Comparison of ENCODE assay signal across 15 cellular contexts in the genomic region with DNA sequence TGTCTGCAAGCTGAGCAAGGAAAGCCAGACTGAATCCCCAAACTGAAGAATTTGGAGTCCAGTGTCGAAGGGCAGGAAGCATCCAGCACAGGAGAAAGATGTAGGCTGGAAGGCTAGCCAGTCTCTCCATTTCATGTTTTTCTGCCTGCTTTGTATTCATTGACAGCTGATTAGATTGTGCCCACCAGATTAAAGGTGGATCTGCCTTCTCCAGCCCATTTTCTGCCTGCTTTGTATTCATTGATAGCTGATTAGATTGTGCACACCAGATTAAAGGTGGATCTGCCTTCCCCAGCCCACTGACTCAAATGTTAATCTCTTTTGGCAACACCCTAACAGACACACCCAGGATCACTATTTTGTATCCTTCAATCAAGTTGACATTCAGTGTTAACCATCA.
"Had no signal": no experiment of that assay in that cellular context is flagged by ENCODE, and none has a peak within 500 bp of the region (broad histone marks: within the 10 kb centered on the region; RNA-seq: fewer than 3 reads in every experiment).

No MANE protein-coding gene starts in this region.

- H3K27ac ChIP-seq: esophagus muscularis mucosa, heart right ventricle, tibial nerve, uterus had no signal

- H3K4me1 ChIP-seq: esophagus muscularis mucosa, heart right ventricle, tibial nerve, uterus had no signal

- H3K27me3 ChIP-seq: esophagus muscularis mucosa, heart right ventricle, tibial nerve, uterus had no signal

- ATAC-seq: activated CD4-positive, alpha-beta T cell treated with anti-CD3 and anti-CD28 coated beads for 36 hours; heart right ventricle; left ventricle myocardium superior; naive thymus-derived CD8-positive, alpha-beta T cell had no signal

- H3K9me3 ChIP-seq: esophagus muscularis mucosa, uterus had no signal

- H3K4me3 Mint-ChIP-seq: activated CD4-positive, alpha-beta T cell treated with anti-CD3 and anti-CD28 coated beads for 36 hours; naive thymus-derived CD8-positive, alpha-beta T cell had no signal

- H3K9me3 Mint-ChIP-seq: naive thymus-derived CD8-positive, alpha-beta T cell had no signal

- H3K27ac Mint-ChIP-seq: activated CD4-positive, alpha-beta T cell treated with anti-CD3 and anti-CD28 coated beads for 36 hours had no signal

- DNase-seq: activated CD4-positive, alpha-beta T cell treated with anti-CD3 and anti-CD28 coated beads for 36 hours; activated CD4-positive, alpha-beta T cell treated with anti-CD3 and anti-CD28 coated beads, Interleukin-2, amount 50 U/mL, for 48 hours; activated gamma-delta T cell treated with Interleukin-2 at 50 U/mL for 16 hours; cerebellar nuclear complex; cortex of kidney; heart right ventricle; kidney glomerular epithelial cell; left ventricle myocardium superior; mesenchymal stem cell; naive thymus-derived CD8-positive, alpha-beta T cell; retina; stimulated activated naive CD4-positive, alpha-beta T cell treated with Interleukin-2 at 50 U/mL for 16 hours; uterus had no signal

- H3K27me3 Mint-ChIP-seq: activated CD4-positive, alpha-beta T cell treated with anti-CD3 and anti-CD28 coated beads for 36 hours; naive thymus-derived CD8-positive, alpha-beta T cell had no signal

- H3K4me3 ChIP-seq: esophagus muscularis mucosa, heart right ventricle, tibial nerve, uterus had no signal

- H3K36me3 ChIP-seq: uterus had no signal
